Comparison of ENCODE assay signal across 27 cellular contexts in the genomic region with DNA sequence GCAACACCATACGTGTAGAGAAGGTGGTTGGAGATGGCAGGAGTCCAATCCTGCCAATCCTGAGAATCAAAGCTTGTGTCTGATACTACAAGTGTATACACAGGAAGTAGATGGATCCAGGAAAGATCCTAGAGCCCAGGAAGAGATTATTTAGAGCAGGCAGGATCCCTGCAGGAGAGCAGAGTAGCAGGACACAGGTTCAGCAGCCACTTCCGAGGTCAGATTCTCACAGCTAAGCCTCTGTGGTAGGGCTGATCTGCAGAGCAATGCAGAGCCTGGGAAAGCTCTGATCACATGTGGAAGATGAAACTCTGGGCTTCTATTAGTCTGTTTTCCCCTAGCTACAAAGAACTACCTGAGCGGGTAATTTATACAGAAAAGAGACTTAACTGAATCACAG. TPM values are rescaled to one million over a fixed set of nuclear protein-coding genes. Genes with fewer than 3 reads are reported as not detected.
"Had no signal": no experiment of that assay in that cellular context is flagged by ENCODE, and none has a peak within 500 bp of the region (broad histone marks: within the 10 kb centered on the region; RNA-seq: fewer than 3 reads in every experiment).

No MANE protein-coding gene starts in this region.

- H3K9me3 Mint-ChIP-seq: activated naive CD8-positive, alpha-beta T cell treated with anti-CD3 and anti-CD28 coated beads, Interleukin-2, amount 50 U/mL, for 24 hours; brain had no signal

- H3K4me3 Mint-ChIP-seq: activated CD4-positive, alpha-beta T cell treated with anti-CD3 and anti-CD28 coated beads for 36 hours; activated CD4-positive, alpha-beta T cell treated with anti-CD3 and anti-CD28 coated beads, Interleukin-2, amount 10 ng/mL, durations not matched to agents 7 days and 5 days; activated naive CD4-positive, alpha-beta T cell treated with anti-CD3 and anti-CD28 coated beads, Interleukin-2, amount 10 ng/mL, durations not matched to agents 7 days and 5 days; activated naive CD8-positive, alpha-beta T cell; activated naive CD8-positive, alpha-beta T cell treated with anti-CD3 and anti-CD28 coated beads, Interleukin-2, amount 50 U/mL, for 24 hours had no signal

- H3K36me3 Mint-ChIP-seq: activated naive CD4-positive, alpha-beta T cell treated with anti-CD3 and anti-CD28 coated beads, Interleukin-2, amount 10 ng/mL, durations not matched to agents 7 days and 5 days; activated naive CD8-positive, alpha-beta T cell; brain had no signal

- DNase-seq: activated CD4-positive, alpha-beta T cell treated with anti-CD3 and anti-CD28 coated beads for 36 hours; activated CD4-positive, alpha-beta T cell treated with anti-CD3 and anti-CD28 coated beads, Interleukin-2, amount 10 ng/mL, durations not matched to agents 7 days and 5 days; activated CD4-positive, alpha-beta T cell treated with anti-CD3 and anti-CD28 coated beads, Interleukin-2, amount 50 U/mL, for 48 hours; activated CD8-positive, alpha-beta memory T cell treated with anti-CD3 and anti-CD28 coated beads, Interleukin-2, amount 50 U/mL, for 48 hours; activated effector memory CD4-positive, alpha-beta T cell treated with Interleukin-2 at 50 U/mL for 16 hours; activated naive CD4-positive, alpha-beta T cell treated with anti-CD3 and anti-CD28 coated beads, Interleukin-2, amount 10 ng/mL, durations not matched to agents 7 days and 5 days; activated naive CD8-positive, alpha-beta T cell treated with anti-CD3 and anti-CD28 coated beads, Interleukin-2, amount 50 U/mL, for 24 hours; activated T-cell treated with anti-CD3 and anti-CD28 coated beads, Interleukin-2, amount 50 U/mL, for 48 hours; anterior cingulate cortex; caudate nucleus; cerebellar nuclear complex; Kasumi-1; KG1; MG63; NCI-H1048; NCI-H1105 treated with DMSO at 0.1 percent for 48 hours; NCI-H1436; NCI-H1694 treated with DMSO at 0.1 percent for 48 hours; NCI-H2029; NCI-H226; NCI-H524 treated with DMSO at 0.1 percent for 48 hours; Right ventricle myocardium superior; T1000 had no signal

- H3K27ac Mint-ChIP-seq: activated CD4-positive, alpha-beta T cell treated with anti-CD3 and anti-CD28 coated beads for 36 hours; activated CD4-positive, alpha-beta T cell treated with anti-CD3 and anti-CD28 coated beads, Interleukin-2, amount 10 ng/mL, durations not matched to agents 7 days and 5 days; activated naive CD4-positive, alpha-beta T cell treated with anti-CD3 and anti-CD28 coated beads, Interleukin-2, amount 10 ng/mL, durations not matched to agents 7 days and 5 days; activated naive CD8-positive, alpha-beta T cell; activated naive CD8-positive, alpha-beta T cell treated with anti-CD3 and anti-CD28 coated beads, Interleukin-2, amount 50 U/mL, for 24 hours had no signal

- H3K36me3 ChIP-seq: MG63 had no signal

- ATAC-seq: activated CD4-positive, alpha-beta T cell treated with anti-CD3 and anti-CD28 coated beads for 36 hours; activated CD4-positive, CD25-positive, alpha-beta regulatory T cell treated with anti-CD3 and anti-CD28 coated beads, Interleukin-2, amount 50 U/mL, for 24 hours; activated naive CD8-positive, alpha-beta T cell treated with anti-CD3 and anti-CD28 coated beads, Interleukin-2, amount 50 U/mL, for 24 hours had no signal

- H3K4me1 Mint-ChIP-seq: activated CD4-positive, alpha-beta T cell treated with anti-CD3 and anti-CD28 coated beads for 36 hours; activated CD4-positive, alpha-beta T cell treated with anti-CD3 and anti-CD28 coated beads, Interleukin-2, amount 10 ng/mL, durations not matched to agents 7 days and 5 days; activated naive CD4-positive, alpha-beta T cell treated with anti-CD3 and anti-CD28 coated beads, Interleukin-2, amount 10 ng/mL, durations not matched to agents 7 days and 5 days; activated naive CD8-positive, alpha-beta T cell treated with anti-CD3 and anti-CD28 coated beads, Interleukin-2, amount 50 U/mL, for 24 hours had no signal

- H3K4me3 ChIP-seq: MG63 had no signal

RNA-seq across cellular contexts. Expression of a gene that starts 41.9 kb away (rescaled TPM):
- total RNA-seq: NCI-H460 had no signal
